Comparison of ENCODE assay signal across 8 cellular contexts in genomic region chr17:38351412-38352222, GRCh38. TPM values are rescaled to one million over a fixed set of nuclear protein-coding genes. Genes with fewer than 3 reads are reported as not detected.
DNase-seq lines count a peak whose midpoint lies in the region; ATAC-seq and TF ChIP-seq lines count a peak whose summit lies in the region.

Gene SOCS7, plus strand, starts transcription at chr17:38351844. Its CDS starts 209 bp downstream, at chr17:38352053.

- intact Hi-C loops in activated T-helper 2 cell treated with anti-CD3 and anti-CD28 coated beads, Interferon-gamma antibody, Interleukin-2, Interleukin-4, amounts not matched to agents 10 μg/mL and 5 μg/mL and 100 μg/mL, durations not matched to agents 14 hours and 24 hours and 36 hours (cut with micrococcal nuclease), result no loop called here

- H3K27me3 Mint-ChIP-seq in activated T-helper 2 cell treated with anti-CD3 and anti-CD28 coated beads, Interferon-gamma antibody, Interleukin-2, Interleukin-4, amounts not matched to agents 10 μg/mL and 5 μg/mL and 100 μg/mL, durations not matched to agents 14 hours and 24 hours and 36 hours (ENCODE audit: low read depth), result no peaks in the 10 kb centered on the region
- no peaks in the 10 kb centered on the region for H3K27me3 Mint-ChIP-seq in nephron (ENCODE audit: low read depth)

- H3K4me3 ChIP-seq in LNCaP clone FGC (ENCODE audit: low read depth, low read length) (peak within 1 kb of the TSS; percentile 73), fibroblast of the aortic adventitia (ENCODE audit: low read depth, low read length) (peak within 1 kb of the TSS; percentile 78)

- peak within 1 kb of the TSS; percentile 93 for H3K27ac Mint-ChIP-seq in activated T-helper 2 cell treated with anti-CD3 and anti-CD28 coated beads, Interferon-gamma antibody, Interleukin-2, Interleukin-4, amounts not matched to agents 10 μg/mL and 5 μg/mL and 100 μg/mL, durations not matched to agents 14 hours and 24 hours and 36 hours
- peak within 1 kb of the TSS; percentile 71 to 90 (median 86) for H3K27ac Mint-ChIP-seq in nephron

- DNase-seq in Daoy (ENCODE audit: low read depth), result peak; percentile 95
- DNase-seq in GOT3 (lab: John Stamatoyannopoulos, UW), result peak; percentile 72
- DNase-seq in LNCaP clone FGC (ENCODE audit: low read depth), result peak; percentile 76
- peak; percentile 94 for DNase-seq in RPMI8226
- DNase-seq in activated T-helper 2 cell treated with anti-CD3 and anti-CD28 coated beads, Interferon-gamma antibody, Interleukin-2, Interleukin-4, amounts not matched to agents 10 μg/mL and 5 μg/mL and 100 μg/mL, durations not matched to agents 14 hours and 24 hours and 36 hours (ENCODE audit: low spot score), result peak; percentile 86
- peak; percentile 86 for DNase-seq in fibroblast of the aortic adventitia (ENCODE audit: low read depth)
- DNase-seq in stimulated activated naive CD8-positive, alpha-beta T cell treated with anti-CD3 and anti-CD28 coated beads, Interleukin-15, Interleukin-2, amounts not matched to agents 100 U/mL and 50 U/mL, for 24 hours, result peak; percentile 98

- H3K4me3 Mint-ChIP-seq in activated T-helper 2 cell treated with anti-CD3 and anti-CD28 coated beads, Interferon-gamma antibody, Interleukin-2, Interleukin-4, amounts not matched to agents 10 μg/mL and 5 μg/mL and 100 μg/mL, durations not matched to agents 14 hours and 24 hours and 36 hours (ENCODE audit: low read depth), result peak within 1 kb of the TSS; percentile 91
- peak within 1 kb of the TSS; percentile 87 to 93 (median 92) for H3K4me3 Mint-ChIP-seq in nephron

- peaks cover 4% of the 10 kb centered on the region for H3K36me3 Mint-ChIP-seq in activated T-helper 2 cell treated with anti-CD3 and anti-CD28 coated beads, Interferon-gamma antibody, Interleukin-2, Interleukin-4, amounts not matched to agents 10 μg/mL and 5 μg/mL and 100 μg/mL, durations not matched to agents 14 hours and 24 hours and 36 hours (ENCODE audit: low read depth)
- H3K36me3 Mint-ChIP-seq in nephron (ENCODE audit: low read depth), result no peaks in the 10 kb centered on the region

- ATAC-seq in stimulated activated naive CD8-positive, alpha-beta T cell treated with anti-CD3 and anti-CD28 coated beads, Interleukin-15, Interleukin-2, amounts not matched to agents 100 U/mL and 50 U/mL, for 24 hours, result peak; percentile 96

- TF ChIP-seq CTCF in LNCaP clone FGC (IDR thresholded peaks at IDR 0.05; ENCODE audit: control insufficient read depth, extremely low read depth, insufficient read depth), result no peak
- no peak for TF ChIP-seq CTCF in fibroblast of the aortic adventitia (IDR thresholded peaks at IDR 0.05; ENCODE audit: insufficient read depth, low read length)
- no peak for TF ChIP-seq CTCF in nephron (IDR thresholded peaks at IDR 0.05; ENCODE audit: unreplicated experiment in 3 of 3)

- H3K4me1 Mint-ChIP-seq in activated T-helper 2 cell treated with anti-CD3 and anti-CD28 coated beads, Interferon-gamma antibody, Interleukin-2, Interleukin-4, amounts not matched to agents 10 μg/mL and 5 μg/mL and 100 μg/mL, durations not matched to agents 14 hours and 24 hours and 36 hours (ENCODE audit: low read depth), result peaks cover 36% of the 10 kb centered on the region
- peaks cover 31% of the 10 kb centered on the region for H3K4me1 Mint-ChIP-seq in nephron

- H3K9me3 Mint-ChIP-seq in activated T-helper 2 cell treated with anti-CD3 and anti-CD28 coated beads, Interferon-gamma antibody, Interleukin-2, Interleukin-4, amounts not matched to agents 10 μg/mL and 5 μg/mL and 100 μg/mL, durations not matched to agents 14 hours and 24 hours and 36 hours, result no peaks in the 10 kb centered on the region
- no peaks in the 10 kb centered on the region for H3K9me3 Mint-ChIP-seq in nephron

RNA-seq across cellular contexts. Expression of gene SOCS7, which starts in this region (rescaled TPM):
- 5.1 and 10.1 TPM in 2 replicates for total RNA-seq in Daoy (2014; rRNA removed; shearing (Covaris generic))
- total RNA-seq in activated T-helper 2 cell treated with anti-CD3 and anti-CD28 coated beads, Interferon-gamma antibody, Interleukin-2, Interleukin-4, amounts not matched to agents 10 μg/mL and 5 μg/mL and 100 μg/mL, durations not matched to agents 14 hours and 24 hours and 36 hours, result 25.9 and 30.5 TPM in 2 replicates
- 11.7 and 18.8 TPM in 2 replicates for total RNA-seq in fibroblast of the aortic adventitia (ENCODE audit: low replicate concordance)

Comparison
In these comparisons a context has a peak if more than half of its experiments do, and no peak if none do; other contexts are left out.
1. Peak in every context shown above with its lines: DNase-seq, ATAC-seq and H3K4me3 ChIP-seq.